In genomic region chr11:65418681-65419459, GRCh38 we compare ENCODE assay signal across 8 cellular contexts. TPM values are rescaled to one million over a fixed set of nuclear protein-coding genes. Genes with fewer than 3 reads are reported as not detected.
DNase-seq lines count a peak whose midpoint lies in the region; ATAC-seq and TF ChIP-seq lines count a peak whose summit lies in the region.

No MANE protein-coding gene starts in this region.

- H3K4me3 Mint-ChIP-seq in IgD-negative memory B cell: peak overlapping the region; percentile 85 to 98 (median 86)
- H3K4me3 Mint-ChIP-seq in activated T-cell treated with anti-CD3 and anti-CD28 coated beads, Interleukin-2, amount 50 U/mL, for 4 hours: peak overlapping the region; percentile 100
- peak overlapping the region; percentile 96 for H3K4me3 Mint-ChIP-seq in stimulated activated effector memory CD8-positive, alpha-beta T cell treated with anti-CD3 and anti-CD28 coated beads, Interleukin-12 subunit alpha, Interleukin-12 subunit beta, amount 100 ng/mL, for 72 hours

- peak; percentile 36 for ATAC-seq in GM21526 (IDR thresholded peaks at IDR 0.05; ENCODE audit: low FRiP score, unreplicated experiment)
- peak; percentile 25 for ATAC-seq in PC-3
- ATAC-seq in activated T-cell treated with anti-CD3 and anti-CD28 coated beads, Interleukin-2, amount 50 U/mL, for 4 hours: peak; percentile 37 to 47
- peak; percentile 67 for ATAC-seq in stimulated activated effector memory CD8-positive, alpha-beta T cell treated with anti-CD3 and anti-CD28 coated beads, Interleukin-12 subunit alpha, Interleukin-12 subunit beta, amount 100 ng/mL, for 72 hours

- POLR2A ChIA-PET in PC-3 (lab: Charles Lee; ENCODE audit: unreplicated experiment): interaction anchor here (0.6 to 1.9 kb wide), 3 partner anchors 48 to 86 kb away, joined by 3 to 5 read pairs (median 5); partner anchors contain the start of gene MALAT1

- H3K4me3 ChIP-seq in PC-3 (ENCODE audit: low read length) (peak overlapping the region; percentile 41), esophagus muscularis mucosa (peak overlapping the region; percentile 71 to 81 (median 74))

- no peaks in the 10 kb centered on the region for H3K9me2 ChIP-seq in PC-3 (replicated peaks; ENCODE audit: low read length)

- H3K9me3 Mint-ChIP-seq in IgD-negative memory B cell: no peaks in the 10 kb centered on the region
- no peaks in the 10 kb centered on the region for H3K9me3 Mint-ChIP-seq in activated T-cell treated with anti-CD3 and anti-CD28 coated beads, Interleukin-2, amount 50 U/mL, for 4 hours
- H3K9me3 Mint-ChIP-seq in stimulated activated effector memory CD8-positive, alpha-beta T cell treated with anti-CD3 and anti-CD28 coated beads, Interleukin-12 subunit alpha, Interleukin-12 subunit beta, amount 100 ng/mL, for 72 hours: no peaks in the 10 kb centered on the region

- H3K4me1 Mint-ChIP-seq in IgD-negative memory B cell: peaks cover 35 to 40% (median 38%) of the 10 kb centered on the region in 3 donors
- H3K4me1 Mint-ChIP-seq in activated T-cell treated with anti-CD3 and anti-CD28 coated beads, Interleukin-2, amount 50 U/mL, for 4 hours (ENCODE audit: low read depth): peaks cover 49% of the 10 kb centered on the region
- H3K4me1 Mint-ChIP-seq in stimulated activated effector memory CD8-positive, alpha-beta T cell treated with anti-CD3 and anti-CD28 coated beads, Interleukin-12 subunit alpha, Interleukin-12 subunit beta, amount 100 ng/mL, for 72 hours: peaks cover 64% of the 10 kb centered on the region

- peaks cover 4% of the 10 kb centered on the region for H3K36me3 Mint-ChIP-seq in IgD-negative memory B cell
- peaks cover 11% of the 10 kb centered on the region for H3K36me3 Mint-ChIP-seq in activated T-cell treated with anti-CD3 and anti-CD28 coated beads, Interleukin-2, amount 50 U/mL, for 4 hours (ENCODE audit: insufficient read depth)
- H3K36me3 Mint-ChIP-seq in stimulated activated effector memory CD8-positive, alpha-beta T cell treated with anti-CD3 and anti-CD28 coated beads, Interleukin-12 subunit alpha, Interleukin-12 subunit beta, amount 100 ng/mL, for 72 hours: peaks cover 83% of the 10 kb centered on the region

- H3K27me3 Mint-ChIP-seq in IgD-negative memory B cell: no peaks in the 10 kb centered on the region
- no peaks in the 10 kb centered on the region for H3K27me3 Mint-ChIP-seq in activated T-cell treated with anti-CD3 and anti-CD28 coated beads, Interleukin-2, amount 50 U/mL, for 4 hours (ENCODE audit: low read depth)

- under 1% methylated on average over 13 of the region's 15 CpGs for WGBS in esophagus muscularis mucosa

- peak overlapping the region; percentile 75 for H3K4me2 ChIP-seq in PC-3 (ENCODE audit: low read length)

- H3K9me3 ChIP-seq in PC-3 (ENCODE audit: low read length) (no peaks in the 10 kb centered on the region), esophagus muscularis mucosa (no peaks in the 10 kb centered on the region)

- CTCF ChIA-PET in PC-3 (lab: Charles Lee): interaction anchor here (0.6 to 1.0 kb wide), 4 partner anchors 14 to 80 kb away, joined by 3 to 15 read pairs (median 4); partner anchors contain the start of gene MALAT1

- peaks cover 11% of the 10 kb centered on the region for H3K36me3 ChIP-seq in PC-3 (ENCODE audit: low read depth, low read length)
- H3K36me3 ChIP-seq in esophagus muscularis mucosa: peaks cover 0 to 8% (median 2%) of the 10 kb centered on the region in 4 donors

- peaks cover 12% of the 10 kb centered on the region for H4K20me1 ChIP-seq in PC-3 (ENCODE audit: low read length)

- H3K27ac ChIP-seq in PC-3 (ENCODE audit: low read length) (peak overlapping the region; percentile 99), esophagus muscularis mucosa (replicated peaks in 1 of 4) (peak overlapping the region; percentile 97 to 99 (median 99))

- intact Hi-C loops in PC-3 (cut with micrococcal nuclease): no loop called here
- intact Hi-C loops in esophagus muscularis mucosa (cut with DNase I): loop anchor here (5.0 to 10.0 kb wide), 2 partner anchors 37 to 54 kb away; partner anchors contain the start of gene SLC25A45

- H3K79me2 ChIP-seq in PC-3 (ENCODE audit: low read length): peaks cover 32% of the 10 kb centered on the region

- H3K27me3 ChIP-seq in PC-3 (ENCODE audit: low read length) (no peaks in the 10 kb centered on the region), esophagus muscularis mucosa (no peaks in the 10 kb centered on the region)

- peak; percentile 40 for TF ChIP-seq POLR2A in esophagus muscularis mucosa (IDR thresholded peaks at IDR 0.05; ENCODE audit: low read depth)

- H3K27ac Mint-ChIP-seq in IgD-negative memory B cell: peak overlapping the region; percentile 95 to 100 (median 100)
- peak overlapping the region; percentile 100 for H3K27ac Mint-ChIP-seq in stimulated activated effector memory CD8-positive, alpha-beta T cell treated with anti-CD3 and anti-CD28 coated beads, Interleukin-12 subunit alpha, Interleukin-12 subunit beta, amount 100 ng/mL, for 72 hours

- no TSS peak for BruUV-seq in PC-3 (replicated peaks; lab: Mats Ljungman, UMichigan)

- TF ChIP-seq CTCF in PC-3 (conservative IDR thresholded peaks at IDR 0.05; ENCODE audit: low read depth, low read length) (no peak), esophagus muscularis mucosa (IDR thresholded peaks at IDR 0.05) (no peak)

- peak; percentile 12 for TF ChIP-seq EP300 in esophagus muscularis mucosa (IDR thresholded peaks at IDR 0.05)

- H3K9ac ChIP-seq in PC-3 (ENCODE audit: low read length): peak overlapping the region; percentile 92

- H3K4me1 ChIP-seq in PC-3 (ENCODE audit: insufficient read depth, low read length) (peaks cover 53% of the 10 kb centered on the region), esophagus muscularis mucosa (peaks cover 52 to 66% (median 65%) of the 10 kb centered on the region in 4 donors)

- peaks cover 15% of the 10 kb centered on the region for H3F3A ChIP-seq in PC-3 (ENCODE audit: low read length, unreplicated experiment)

- DNase-seq in DMS 273 (lab: John Stamatoyannopoulos, UW; ENCODE audit: unreplicated experiment) (peak; percentile 93), PC-3 (peak; percentile 98), esophagus muscularis mucosa (ENCODE audit: extremely low spot score) (peak; percentile 99), myocyte (ENCODE audit: low read depth) (peak; percentile 98)
- peak; percentile 55 for DNase-seq in activated T-cell treated with anti-CD3 and anti-CD28 coated beads, Interleukin-2, amount 50 U/mL, for 4 hours
- DNase-seq in stimulated activated effector memory CD8-positive, alpha-beta T cell treated with anti-CD3 and anti-CD28 coated beads, Interleukin-12 subunit alpha, Interleukin-12 subunit beta, amount 100 ng/mL, for 72 hours (ENCODE audit: low spot score in 2 of 2): peak; percentile 78 to 94

- no peak overlapping the region for H2AFZ ChIP-seq in PC-3 (ENCODE audit: low read length)

RNA-seq across cellular contexts. Expression of gene NEAT1, which starts 3.7 kb away (rescaled TPM):
- polyA plus RNA-seq in IgD-negative memory B cell: 1.2 TPM
- total RNA-seq in PC-3 (2014; rRNA removed) (47.9 and 96.6 TPM in 2 replicates), esophagus muscularis mucosa (100 to 1,000 TPM in 2 of 4 donors, 10 to 100 TPM in 2; 42.8 to 181 (median 96.0) TPM), myocyte (109 and 172 TPM in 2 replicates)
- total RNA-seq in activated T-cell treated with anti-CD3 and anti-CD28 coated beads, Interleukin-2, amount 50 U/mL, for 4 hours: 100 to 1,000 TPM in 2 of 3 donors, 10 to 100 TPM in 1; 95.5 to 136 (median 123) TPM
- 542 TPM for polyA plus RNA-seq in myocyte (2012)

RNA-seq across cellular contexts. Expression of gene FRMD8, which starts 32.4 kb away (rescaled TPM):
- polyA plus RNA-seq in IgD-negative memory B cell: 54.2 TPM
- total RNA-seq in PC-3 (2014; rRNA removed): 68.3 and 93.2 TPM in 2 replicates
- 10 to 100 TPM; 43.0 to 49.2 (median 44.9) TPM for total RNA-seq in activated T-cell treated with anti-CD3 and anti-CD28 coated beads, Interleukin-2, amount 50 U/mL, for 4 hours
- 10 to 100 TPM; 30.4 to 37.3 (median 34.7) TPM for total RNA-seq in esophagus muscularis mucosa
- total RNA-seq in myocyte: 36.2 and 49.1 TPM in 2 replicates
- polyA plus RNA-seq in myocyte (2012): 18.2 TPM

RNA-seq across cellular contexts. Expression of gene SLC25A45, which starts 36.4 kb away (rescaled TPM):
- 17.8 TPM for polyA plus RNA-seq in IgD-negative memory B cell
- total RNA-seq in PC-3 (2014; rRNA removed) (12.7 and 13.1 TPM in 2 replicates), esophagus muscularis mucosa (10 to 100 TPM in 1 of 4 donors, 1 to 10 TPM in 3; 4.6 to 11.3 (median 5.9) TPM), myocyte (2.9 and 4.6 TPM in 2 replicates)
- total RNA-seq in activated T-cell treated with anti-CD3 and anti-CD28 coated beads, Interleukin-2, amount 50 U/mL, for 4 hours: 10 to 100 TPM in 1 of 3 donors, 1 to 10 TPM in 2; 7.0 to 11.1 (median 9.5) TPM
- polyA plus RNA-seq in myocyte (2012): 5.7 TPM

Comparison
In these comparisons a context has a peak if more than half of its experiments do, and no peak if none do; other contexts are left out.
1. Peak in every context shown above with its lines: DNase-seq, ATAC-seq, H3K4me3 ChIP-seq and H3K27ac ChIP-seq.